Comparison of ENCODE assay signal across 28 cellular contexts in the genomic region with DNA sequence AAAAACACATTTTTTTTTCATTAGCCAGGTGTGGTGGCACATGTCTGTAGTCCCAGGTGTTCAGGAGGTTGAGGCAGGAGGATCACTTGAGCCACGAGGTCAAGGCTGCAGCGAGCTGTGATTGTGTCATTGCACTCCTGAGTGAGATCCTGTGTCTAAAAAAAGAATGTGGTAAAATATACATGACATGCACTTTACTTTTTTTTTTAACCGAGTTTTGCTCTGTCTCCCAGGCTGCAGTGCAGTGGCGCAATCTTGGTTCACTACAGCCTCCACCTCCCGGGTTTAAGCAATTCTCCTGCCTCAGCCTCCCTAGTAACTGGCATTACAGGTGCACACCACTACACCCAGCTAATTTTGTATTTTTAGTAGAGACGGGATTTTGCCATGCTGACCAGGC. TPM values are rescaled to one million over a fixed set of nuclear protein-coding genes. Genes with fewer than 3 reads are reported as not detected.
DNase-seq lines count a peak whose midpoint lies in the region; ATAC-seq, FAIRE-seq and TF ChIP-seq lines count a peak whose summit lies in the region.
"Had no signal": no experiment of that assay in that cellular context is flagged by ENCODE, and none has a peak within 500 bp of the region (broad histone marks: within the 10 kb centered on the region; RNA-seq: fewer than 3 reads in every experiment).

No MANE protein-coding gene starts in this region.

- H3K4me2 ChIP-seq in HepG2 (ENCODE audit: low read depth, low read length), result no peak overlapping the region
- H3K4me2 ChIP-seq: BLaER1, SK-N-SH had no signal

- TF ChIP-seq EP300 in HepG2 (IDR thresholded peaks at IDR 0.05; ENCODE audit: low read depth in 2 of 2, low read length in 2 of 2) (no peak), HepG2 (CRISPR knock-in tag; IDR thresholded peaks at IDR 0.05; ENCODE audit: borderline replicate concordance) (no peak)

- H3K9ac ChIP-seq in HepG2 (ENCODE audit: insufficient read depth, low read depth, low read length), result no peak overlapping the region
- H3K9ac ChIP-seq: BLaER1, SK-N-SH had no signal

- no peak for TF ChIP-seq CTCF in HepG2 (CRISPR knock-in tag; IDR thresholded peaks at IDR 0.05)
- no peak for TF ChIP-seq CTCF in right lobe of liver (IDR thresholded peaks at IDR 0.05)
- TF ChIP-seq CTCF in coronary artery (IDR thresholded peaks at IDR 0.05), result no peak

- WGBS in HepG2 (ENCODE audit: low lambda C conversion rate), result 24% methylated on average over 6 of the region's 6 CpGs
- 61% methylated on average over 4 of the region's 6 CpGs for WGBS in right lobe of liver (ENCODE audit: insufficient coverage, low coverage, low lambda C conversion rate, missing lambda C conversion rate)

- H3K27ac ChIP-seq in HepG2 (ENCODE audit: extremely low read length, insufficient read depth, low read length), result no peak overlapping the region
- no peak overlapping the region for H3K27ac ChIP-seq in right lobe of liver
- H3K27ac ChIP-seq in coronary artery, result no peak overlapping the region
- H3K27ac ChIP-seq: BLaER1, Peyer's patch had no signal

- DNase-seq in HepG2 (ENCODE audit: low spot score) (no peak), right lobe of liver (no peak), NOMO-1 treated with dmso at 0.1 percent for 144 hours (lab: John Stamatoyannopoulos, UW; ENCODE audit: unreplicated experiment) (peak; percentile 22), SKM-1 treated with dmso at 0.1 percent for 144 hours (lab: John Stamatoyannopoulos, UW; ENCODE audit: unreplicated experiment) (peak; percentile 48), GM19240 (ENCODE audit: insufficient read length, low spot score) (no peak), activated T-cell treated with anti-CD3 and anti-CD28 coated beads for 4 hours (no peak), coronary artery (ENCODE audit: low spot score) (no peak), NCI-H1417 (lab: John Stamatoyannopoulos, UW) (no peak)
- DNase-seq: 8988T; CD4-positive, CD25-positive, alpha-beta regulatory T cell; DMS153; GOT3; Karpas-422; NCI-H1048; NCI-H1417 treated with DMSO at 0.1 percent for 48 hours; NCI-H1694 treated with DMSO at 0.1 percent for 48 hours; NCI-H2081 treated with DMSO at 0.1 percent for 48 hours; NCI-H2171; NCI-H226; NCI-H524 treated with DMSO at 0.1 percent for 48 hours; NCI-H774; OCI-M1; SHP77 treated with DMSO at 0.1 percent for 48 hours; SK-N-SH; T-helper 2 cell had no signal

- H3K27me3 ChIP-seq in HepG2 (ENCODE audit: control insufficient read depth in 1 of 2, insufficient read depth in 2 of 2, low read length in 2 of 2) (peaks cover 1 to 15% of the 10 kb centered on the region in 2 experiments; a peak in 2 of 5 replicates), right lobe of liver (no peaks in the 10 kb centered on the region)
- H3K27me3 ChIP-seq: BLaER1, Peyer's patch had no signal

- H2AFZ ChIP-seq in HepG2 (ENCODE audit: low read length), result no peak overlapping the region

- BruUV-seq in HepG2 (replicated peaks; lab: Mats Ljungman, UMichigan), result no TSS peak

- H3K9me3 ChIP-seq in HepG2 (ENCODE audit: low read length) (no peaks in the 10 kb centered on the region), right lobe of liver (no peaks in the 10 kb centered on the region)
- H3K9me3 ChIP-seq: BLaER1, HAP-1, Peyer's patch, SK-N-SH had no signal

- POLR2A ChIA-PET in HepG2 (lab: Yijun Ruan, JAX), result no interaction called here

- CTCF ChIA-PET in HepG2 (lab: Yijun Ruan, JAX; ENCODE audit: low intra/inter-chr PET ratio, low total read pairs), result no interaction called here

- FAIRE-seq in HepG2 (lab: Jason Lieb, UNC), result no peak

- no peaks in the 10 kb centered on the region for H4K20me1 ChIP-seq in HepG2 (ENCODE audit: insufficient read depth, low read length)
- H4K20me1 ChIP-seq: BLaER1 had no signal

- ATAC-seq in HepG2, result no peak
- ATAC-seq in right lobe of liver, result no peak

- TF ChIP-seq RAD21 in HepG2 (CRISPR knock-in tag; IDR thresholded peaks at IDR 0.05), result no peak

- no peaks in the 10 kb centered on the region for H3K79me2 ChIP-seq in HepG2 (ENCODE audit: insufficient read depth, low read length)

- TF ChIP-seq POLR2A in HepG2 (IDR thresholded peaks at IDR 0.05; ENCODE audit: insufficient read depth in 1 of 2, low read depth in 2 of 2, low read length in 2 of 2), result no peak
- no peak for TF ChIP-seq POLR2A in right lobe of liver (IDR thresholded peaks at IDR 0.05)

- H3K4me3 ChIP-seq in HepG2 (replicated peaks in 1 of 3; ENCODE audit: insufficient read depth in 1 of 3, low read depth in 2 of 3, low read length in 3 of 3), result no peak overlapping the region
- H3K4me3 ChIP-seq in right lobe of liver, result no peak overlapping the region
- no peak overlapping the region for H3K4me3 ChIP-seq in coronary artery
- H3K4me3 ChIP-seq: BLaER1, HAP-1, Peyer's patch had no signal

- H3K36me3 ChIP-seq in HepG2 (replicated peaks in 1 of 2; ENCODE audit: control insufficient read depth in 1 of 2, insufficient read depth in 2 of 2, low read length in 2 of 2) (no peaks in the 10 kb centered on the region), right lobe of liver (no peaks in the 10 kb centered on the region)
- H3K36me3 ChIP-seq: BLaER1, HAP-1, Peyer's patch had no signal

- in situ Hi-C loops in HepG2 (cut with HindIII; ENCODE audit: extremely low pct_ligation_motif_present, low pct_unique_long_range_greater_than_20kb), result loop anchor here (10.0 kb wide), 1 partner anchor 62 kb away; no protein-coding TSS in a partner anchor

- H3K4me1 ChIP-seq in HepG2 (ENCODE audit: insufficient read depth, low read length) (peaks cover 24% of the 10 kb centered on the region), right lobe of liver (peaks cover 0 to 6% (median 0%) of the 10 kb centered on the region in 4 donors)
- H3K4me1 ChIP-seq: BLaER1, HAP-1, Peyer's patch had no signal

- intact Hi-C loops in HepG2 (cut with micrococcal nuclease; ENCODE audit: unreplicated experiment) (no loop called here), right lobe of liver (cut with DNase I) (no loop called here)

TF ChIP-seq in HepG2, 621 proteins besides CTCF, POLR2A, EP300 and RAD21:
- TF ChIP-seq, protein P1, sequence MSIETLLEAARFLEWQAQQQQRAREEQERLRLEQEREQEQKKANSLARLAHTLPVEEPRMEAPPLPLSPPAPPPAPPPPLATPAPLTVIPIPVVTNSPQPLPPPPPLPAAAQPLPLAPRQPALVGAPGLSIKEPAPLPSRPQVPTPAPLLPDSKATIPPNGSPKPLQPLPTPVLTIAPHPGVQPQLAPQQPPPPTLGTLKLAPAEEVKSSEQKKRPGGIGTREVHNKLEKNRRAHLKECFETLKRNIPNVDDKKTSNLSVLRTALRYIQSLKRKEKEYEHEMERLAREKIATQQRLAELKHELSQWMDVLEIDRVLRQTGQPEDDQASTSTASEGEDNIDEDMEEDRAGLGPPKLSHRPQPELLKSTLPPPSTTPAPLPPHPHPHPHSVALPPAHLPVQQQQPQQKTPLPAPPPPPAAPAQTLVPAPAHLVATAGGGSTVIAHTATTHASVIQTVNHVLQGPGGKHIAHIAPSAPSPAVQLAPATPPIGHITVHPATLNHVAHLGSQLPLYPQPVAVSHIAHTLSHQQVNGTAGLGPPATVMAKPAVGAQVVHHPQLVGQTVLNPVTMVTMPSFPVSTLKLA (IDR thresholded peaks at IDR 0.05), result peak; percentile 44; the same call in 1 of the 2 replicates
- TF ChIP-seq, protein P2, sequence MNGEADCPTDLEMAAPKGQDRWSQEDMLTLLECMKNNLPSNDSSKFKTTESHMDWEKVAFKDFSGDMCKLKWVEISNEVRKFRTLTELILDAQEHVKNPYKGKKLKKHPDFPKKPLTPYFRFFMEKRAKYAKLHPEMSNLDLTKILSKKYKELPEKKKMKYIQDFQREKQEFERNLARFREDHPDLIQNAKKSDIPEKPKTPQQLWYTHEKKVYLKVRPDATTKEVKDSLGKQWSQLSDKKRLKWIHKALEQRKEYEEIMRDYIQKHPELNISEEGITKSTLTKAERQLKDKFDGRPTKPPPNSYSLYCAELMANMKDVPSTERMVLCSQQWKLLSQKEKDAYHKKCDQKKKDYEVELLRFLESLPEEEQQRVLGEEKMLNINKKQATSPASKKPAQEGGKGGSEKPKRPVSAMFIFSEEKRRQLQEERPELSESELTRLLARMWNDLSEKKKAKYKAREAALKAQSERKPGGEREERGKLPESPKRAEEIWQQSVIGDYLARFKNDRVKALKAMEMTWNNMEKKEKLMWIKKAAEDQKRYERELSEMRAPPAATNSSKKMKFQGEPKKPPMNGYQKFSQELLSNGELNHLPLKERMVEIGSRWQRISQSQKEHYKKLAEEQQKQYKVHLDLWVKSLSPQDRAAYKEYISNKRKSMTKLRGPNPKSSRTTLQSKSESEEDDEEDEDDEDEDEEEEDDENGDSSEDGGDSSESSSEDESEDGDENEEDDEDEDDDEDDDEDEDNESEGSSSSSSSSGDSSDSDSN (CRISPR knock-in tag; IDR thresholded peaks at IDR 0.05), result no peak

RNA-seq across cellular contexts. Expression of gene CLDN5, which starts 22.5 kb away (rescaled TPM):
- not detected in 2 replicates for total RNA-seq in HepG2 (2016; rRNA removed; fragmentation: Illumina TruSeq; extraction: Trizol)
- total RNA-seq in HepG2 (2016; cell fraction: cytosol; rRNA removed; fragmentation: Illumina TruSeq; extraction: Trizol; ENCODE audit: low read depth), result not detected in 2 replicates
- total RNA-seq in HepG2 (2016; cell fraction: insoluble cytoplasmic fraction; rRNA removed; fragmentation: Illumina TruSeq; extraction: Trizol), result not detected in 2 replicates
- not detected in 2 replicates for total RNA-seq in HepG2 (2016; cell fraction: membrane; rRNA removed; fragmentation: Illumina TruSeq; extraction: Trizol)
- not detected in 2 replicates for total RNA-seq in HepG2 (2016; cell fraction: nucleus; rRNA removed; fragmentation: Illumina TruSeq; extraction: Trizol)
- polyA plus RNA-seq in HepG2 (2011; rRNA removed), result not detected in 2 replicates
- polyA plus RNA-seq in HepG2 (2011; cell fraction: cytosol; rRNA removed), result 0.04 TPM in 1 of 2 replicates, not detected in the other
- polyA plus RNA-seq in HepG2 (2011; cell fraction: nucleus; rRNA removed), result not detected in 2 replicates
- polyA plus RNA-seq in HepG2 (2012), result not detected in 2 replicates
- not detected in 2 replicates for polyA plus RNA-seq in HepG2 (2016; cell fraction: cytosol; fragmentation: Illumina TruSeq; extraction: Trizol; ENCODE audit: low read depth)
- polyA plus RNA-seq in HepG2 (2016; cell fraction: insoluble cytoplasmic fraction; fragmentation: Illumina TruSeq; extraction: Trizol; ENCODE audit: low read depth), result not detected in 2 replicates
- polyA plus RNA-seq in HepG2 (2016; cell fraction: membrane; fragmentation: Illumina TruSeq; extraction: Trizol; ENCODE audit: low read depth), result not detected in 2 replicates
- not detected in 2 replicates for polyA plus RNA-seq in HepG2 (2016; cell fraction: nucleus; fragmentation: Illumina TruSeq; extraction: Trizol; ENCODE audit: insufficient read depth, low read depth)
- not detected in 2 replicates for polyA minus RNA-seq in HepG2 (2011; rRNA and poly(A)+ RNA removed; ENCODE audit: low replicate concordance)
- polyA minus RNA-seq in HepG2 (2011; cell fraction: cytosol; rRNA and poly(A)+ RNA removed), result not detected in 2 replicates
- polyA minus RNA-seq in HepG2 (2011; cell fraction: nucleus; rRNA and poly(A)+ RNA removed), result not detected in 2 replicates
- 10 to 100 TPM in 2 of 6 experiments, 1 to 10 TPM in 4; 4.4 to 12.1 (median 5.7) TPM for total RNA-seq in right lobe of liver
- polyA plus RNA-seq: SK-N-SH had no signal

Comparison
In these comparisons a context has a peak if more than half of its experiments do, and no peak if none do; other contexts are left out.
1. DNase-seq: peak in NOMO-1 treated with dmso at 0.1 percent for 144 hours (single experiment) and SKM-1 treated with dmso at 0.1 percent for 144 hours (single experiment); none in HepG2 (single experiment), right lobe of liver (0 of 3), GM19240 (single experiment), activated T-cell treated with anti-CD3 and anti-CD28 coated beads for 4 hours (single experiment), coronary artery (single experiment) and NCI-H1417 (0 of 3).